ENCODE assay signal across 8 cellular contexts in genomic region chr12:132771126-132771838, GRCh38. TPM values are rescaled to one million over a fixed set of nuclear protein-coding genes. Genes with fewer than 3 reads are reported as not detected.
DNase-seq lines count a peak whose midpoint lies in the region; ATAC-seq and TF ChIP-seq lines count a peak whose summit lies in the region.

No MANE protein-coding gene starts in this region.

- H3K27ac ChIP-seq in neutrophil, result peak overlapping the region; percentile 98

- peak overlapping the region; percentile 60 for H3K27ac Mint-ChIP-seq in activated CD8-positive, alpha-beta T cell treated with anti-CD3 and anti-CD28 coated beads, Interleukin-2, amount 10 ng/mL, durations not matched to agents 7 days and 5 days

- peak; percentile 68 for DNase-seq in activated CD8-positive, alpha-beta T cell treated with anti-CD3 and anti-CD28 coated beads, Interleukin-2, amount 10 ng/mL, durations not matched to agents 7 days and 5 days
- DNase-seq in pons (ENCODE audit: low spot score), result no peak
- no peak for DNase-seq in foreskin melanocyte
- no peak for DNase-seq in DMS153 (lab: John Stamatoyannopoulos, UW)

- CTCF ChIA-PET in activated CD8-positive, alpha-beta T cell treated with anti-CD3 and anti-CD28 coated beads, Interleukin-2, amount 10 ng/mL, durations not matched to agents 7 days and 5 days (lab: Charles Lee), result interaction anchor here (1.3 kb wide), 1 partner anchor 133 kb away, joined by 6 read pairs; no protein-coding TSS in a partner anchor

- no peaks in the 10 kb centered on the region for H3K27me3 Mint-ChIP-seq in activated CD8-positive, alpha-beta T cell treated with anti-CD3 and anti-CD28 coated beads, Interleukin-2, amount 10 ng/mL, durations not matched to agents 7 days and 5 days (ENCODE audit: low read depth)

- peak overlapping the region; percentile 29 for H3K4me3 Mint-ChIP-seq in activated CD8-positive, alpha-beta T cell treated with anti-CD3 and anti-CD28 coated beads, Interleukin-2, amount 10 ng/mL, durations not matched to agents 7 days and 5 days

- H3K36me3 Mint-ChIP-seq in activated CD8-positive, alpha-beta T cell treated with anti-CD3 and anti-CD28 coated beads, Interleukin-2, amount 10 ng/mL, durations not matched to agents 7 days and 5 days (ENCODE audit: low read depth), result peaks cover 50% of the 10 kb centered on the region

- POLR2A ChIA-PET in activated CD8-positive, alpha-beta T cell treated with anti-CD3 and anti-CD28 coated beads, Interleukin-2, amount 10 ng/mL, durations not matched to agents 7 days and 5 days (lab: Charles Lee), result no interaction called here

- H3K27me3 ChIP-seq in neutrophil, result no peaks in the 10 kb centered on the region

- peaks cover 26% of the 10 kb centered on the region for H3K36me3 ChIP-seq in neutrophil

- peak; percentile 32 for TF ChIP-seq POLR2A in GM18505 (IDR thresholded peaks at IDR 0.05; ENCODE audit: borderline replicate concordance, extremely low read depth, insufficient read depth, insufficient read length)

- no peaks in the 10 kb centered on the region for H3K9me3 ChIP-seq in neutrophil

- ATAC-seq in GM18505 (IDR thresholded peaks at IDR 0.05; ENCODE audit: unreplicated experiment), result peak; percentile 42
- peak; percentile 42 for ATAC-seq in HG02981 (IDR thresholded peaks at IDR 0.05; ENCODE audit: unreplicated experiment)
- ATAC-seq in activated CD8-positive, alpha-beta T cell treated with anti-CD3 and anti-CD28 coated beads, Interleukin-2, amount 10 ng/mL, durations not matched to agents 7 days and 5 days, result peak; percentile 79
- no peak for ATAC-seq in HG02970 (IDR thresholded peaks at IDR 0.05; ENCODE audit: low FRiP score, unreplicated experiment)

- H3K4me1 ChIP-seq in neutrophil (ENCODE audit: control insufficient read depth in 1 of 2, insufficient read depth in 1 of 2, low read depth in 1 of 2, low read length in 1 of 2), result peaks cover 62 to 64% of the 10 kb centered on the region in 2 experiments

- peak overlapping the region; percentile 63 to 65 for H3K4me3 ChIP-seq in neutrophil (ENCODE audit: low read depth in 1 of 2, low read length in 1 of 2)

- no peak for TF ChIP-seq CTCF in neutrophil (IDR thresholded peaks at IDR 0.05)

- no peaks in the 10 kb centered on the region for H3K9me3 Mint-ChIP-seq in activated CD8-positive, alpha-beta T cell treated with anti-CD3 and anti-CD28 coated beads, Interleukin-2, amount 10 ng/mL, durations not matched to agents 7 days and 5 days (ENCODE audit: insufficient read depth)

- H3K4me1 Mint-ChIP-seq in activated CD8-positive, alpha-beta T cell treated with anti-CD3 and anti-CD28 coated beads, Interleukin-2, amount 10 ng/mL, durations not matched to agents 7 days and 5 days (ENCODE audit: low read depth), result peaks cover 51% of the 10 kb centered on the region

RNA-seq across cellular contexts. Expression of gene ANKLE2, which starts 9.7 kb away (rescaled TPM):
- 100 to 1,000 TPM in 1 of 2 experiments, 10 to 100 TPM in 1; 95.7 to 101 TPM for total RNA-seq in activated CD8-positive, alpha-beta T cell treated with anti-CD3 and anti-CD28 coated beads, Interleukin-2, amount 10 ng/mL, durations not matched to agents 7 days and 5 days

RNA-seq across cellular contexts. Expression of gene GOLGA3, which starts 57.4 kb away (rescaled TPM):
- 10 to 100 TPM; 63.7 to 69.3 TPM for total RNA-seq in activated CD8-positive, alpha-beta T cell treated with anti-CD3 and anti-CD28 coated beads, Interleukin-2, amount 10 ng/mL, durations not matched to agents 7 days and 5 days
